In the genomic region with DNA sequence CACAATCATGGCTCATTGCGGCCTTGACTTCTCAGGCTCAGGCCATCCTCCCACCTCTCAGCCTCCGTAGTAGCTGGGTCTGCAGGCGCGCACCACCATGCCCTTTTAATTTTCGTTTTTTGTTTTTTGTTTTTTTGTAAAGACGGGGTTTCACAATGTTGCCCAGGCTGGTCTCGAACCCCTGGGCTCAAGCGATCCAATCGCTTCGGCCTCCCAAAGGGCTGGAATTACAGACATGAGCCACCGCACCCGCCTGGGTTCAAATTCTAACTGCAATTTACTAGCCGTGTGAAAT, we compare ENCODE assay signal across 8 cellular contexts. TPM values are rescaled to one million over a fixed set of nuclear protein-coding genes. Genes with fewer than 3 reads are reported as not detected.
A peak's percentile ranks its signal among the peaks of the same experiment; 100 is the strongest.
DNase-seq lines count a peak whose midpoint lies in the region; ATAC-seq and TF ChIP-seq lines count a peak whose summit lies in the region.

No MANE protein-coding gene starts in this region.

- no peaks in the 10 kb centered on the region for H3K9me3 ChIP-seq in HUES6 (ENCODE audit: control insufficient read depth, insufficient read depth, low read depth, low read length)

- H3K36me3 Mint-ChIP-seq in natural killer cell: no peaks in the 10 kb centered on the region

- H3K4me1 Mint-ChIP-seq in natural killer cell: peaks cover 5 to 6% of the 10 kb centered on the region in 2 donors

- H3K9me3 Mint-ChIP-seq in natural killer cell: no peaks in the 10 kb centered on the region

- peaks cover 10% of the 10 kb centered on the region for H3K4me1 ChIP-seq in HUES6 (ENCODE audit: control insufficient read depth, insufficient read depth, low read length)

- no peaks in the 10 kb centered on the region for H3K27me3 ChIP-seq in HUES6 (ENCODE audit: control insufficient read depth, insufficient read depth, low read length)
- H3K27me3 ChIP-seq in brain microvascular endothelial cell (replicated peaks): no peaks in the 10 kb centered on the region

- H3K36me3 ChIP-seq in HUES6 (ENCODE audit: control insufficient read depth, insufficient read depth, low read length): no peaks in the 10 kb centered on the region
- H3K36me3 ChIP-seq in brain microvascular endothelial cell (replicated peaks): no peaks in the 10 kb centered on the region

- H3K4me3 ChIP-seq in AG10803 (ENCODE audit: low read length): peak overlapping the region; percentile 95; the same call in 1 of the 2 replicates
- H3K4me3 ChIP-seq in HUES6 (ENCODE audit: low read depth, low read length): peak overlapping the region; percentile 96
- H3K4me3 ChIP-seq in brain microvascular endothelial cell (ENCODE audit: low read depth, low read length): peak overlapping the region; percentile 85
- peak overlapping the region in 1 of 2 donors; percentile 82 for H3K4me3 ChIP-seq in foreskin fibroblast (ENCODE audit: low read depth in 1 of 2, low read length in 2 of 2)

- no peak overlapping the region; the same call in 1 of the 2 replicates for H3K27ac ChIP-seq in HUES6 (ENCODE audit: low read depth, low read length)
- H3K27ac ChIP-seq in brain microvascular endothelial cell: no peak overlapping the region

- ATAC-seq in natural killer cell (no peak), HG03565 (IDR thresholded peaks at IDR 0.05; ENCODE audit: unreplicated experiment) (no peak)

- H3K27me3 Mint-ChIP-seq in natural killer cell (ENCODE audit: low read depth in 2 of 2): peaks cover 0 to 6% of the 10 kb centered on the region in 2 donors

- in situ Hi-C loops in brain microvascular endothelial cell (cut with HindIII; ENCODE audit: low pct_ligation_motif_present, low sequenced_read_pairs): no loop called here

- peak overlapping the region in 1 of 2 donors; percentile 55 for H3K27ac Mint-ChIP-seq in natural killer cell

- peak overlapping the region; percentile 22 for H3K4me3 Mint-ChIP-seq in natural killer cell

- intact Hi-C loops in natural killer cell (cut with micrococcal nuclease): loop anchor here (1.0 to 5.0 kb wide), 3 partner anchors 29 to 142 kb away; a partner anchor contains a TSS

- DNase-seq in AG10803 (ENCODE audit: low read depth): no peak
- DNase-seq in brain microvascular endothelial cell: no peak
- no peak for DNase-seq in natural killer cell
- no peak for DNase-seq in foreskin fibroblast
- DNase-seq in NCI-H82 (lab: John Stamatoyannopoulos, UW): no peak
- no peak for DNase-seq in stimulated activated naive CD4-positive, alpha-beta T cell treated with Interleukin-2 at 50 U/mL for 16 hours (lab: John Stamatoyannopoulos, UW)

- TF ChIP-seq CTCF in AG10803 (conservative IDR thresholded peaks at IDR 0.05; ENCODE audit: low read length): no peak
- no peak for TF ChIP-seq CTCF in brain microvascular endothelial cell (IDR thresholded peaks at IDR 0.05; ENCODE audit: low read depth, low read length, missing control alignments)
- TF ChIP-seq CTCF in natural killer cell (IDR thresholded peaks at IDR 0.05): no peak
- TF ChIP-seq CTCF in foreskin fibroblast (IDR thresholded peaks at IDR 0.05; ENCODE audit: low read depth, low read length): no peak

- H3K9ac ChIP-seq in HUES6 (ENCODE audit: low read length): no peak overlapping the region

RNA-seq across cellular contexts. Expression of a gene that starts 12.3 kb away (rescaled TPM):
- total RNA-seq in natural killer cell: 100 to 1,000 TPM; 103 to 116 (median 116) TPM

RNA-seq across cellular contexts. Expression of a gene that starts 29.0 kb away (rescaled TPM):
- 1 to 10 TPM; 1.7 to 3.2 (median 1.7) TPM for total RNA-seq in natural killer cell

RNA-seq across cellular contexts. Expression of a gene that starts 29.1 kb away (rescaled TPM):
- total RNA-seq in natural killer cell: 10 to 100 TPM; 28.0 to 35.3 (median 28.0) TPM

RNA-seq across cellular contexts. Expression of a gene that starts 49.2 kb away (rescaled TPM):
- 1 to 10 TPM; 5.3 to 8.4 (median 8.0) TPM for total RNA-seq in natural killer cell

RNA-seq across cellular contexts. Expression of a gene that starts 49.3 kb away (rescaled TPM):
- 10 to 100 TPM; 11.0 to 26.5 (median 15.1) TPM for total RNA-seq in natural killer cell
